In genomic region chr2:194323740-194324139, GRCh38 we compare ENCODE assay signal across 40 cellular contexts.
"Had no signal": no experiment of that assay in that cellular context is flagged by ENCODE, and none has a peak within 500 bp of the region (broad histone marks: within the 10 kb centered on the region; RNA-seq: fewer than 3 reads in every experiment).

No MANE protein-coding gene starts in this region.

- H3K9me3 Mint-ChIP-seq: activated naive CD4-positive, alpha-beta T cell treated with anti-CD3 and anti-CD28 coated beads for 36 hours; activated naive CD4-positive, alpha-beta T cell treated with anti-CD3 and anti-CD28 coated beads, Interleukin-2, amount 10 ng/mL, durations not matched to agents 7 days and 5 days; activated naive CD4-positive, alpha-beta T cell treated with anti-CD3 and anti-CD28 coated beads, Interleukin-2, amount 50 U/mL, for 24 hours; activated naive CD4-positive, alpha-beta T cell treated with anti-CD3 and anti-CD28 coated beads, Interleukin-2, amount 50 U/mL, for 72 hours; activated naive CD8-positive, alpha-beta T cell treated with anti-CD3 and anti-CD28 coated beads for 36 hours; activated naive CD8-positive, alpha-beta T cell treated with anti-CD3 and anti-CD28 coated beads, Interleukin-2, amount 10 ng/mL, durations not matched to agents 7 days and 5 days; activated naive CD8-positive, alpha-beta T cell treated with anti-CD3 and anti-CD28 coated beads, Interleukin-2, amount 50 U/mL, for 24 hours; activated T-cell treated with anti-CD3 and anti-CD28 coated beads, Interleukin-2, amount 50 U/mL, for 24 hours; activated T-cell treated with anti-CD3 and anti-CD28 coated beads, Interleukin-2, amount 50 U/mL, for 4 hours; activated T-cell treated with anti-CD3 and anti-CD28 coated beads, Interleukin-2, amount 50 U/mL, for 72 hours; activated T-helper 1 cell treated with anti-CD3 and anti-CD28 coated beads, Interleukin-12 subunit alpha, Interleukin-12 subunit beta, Interleukin-2, Interleukin-4 antibody, amounts not matched to agents 30 ng/mL and 10 ng/mL and 1 ng/mL, durations not matched to agents 14 hours and 24 hours and 36 hours; activated T-helper 17 cell treated with anti-CD3 and anti-CD28 coated beads, Interleukin-2, amount 50 U/mL, for 72 hours; activated T-helper 2 cell treated with anti-CD3 and anti-CD28 coated beads, Interferon-gamma antibody, Interleukin-2, Interleukin-4, amounts not matched to agents 10 μg/mL and 5 μg/mL and 100 μg/mL, durations not matched to agents 14 hours and 24 hours and 36 hours; central memory CD8-positive, alpha-beta T cell had no signal

- FAIRE-seq: astrocyte, bronchial epithelial cell had no signal

- H3K4me3 ChIP-seq: adrenal gland, ascending aorta, body of pancreas, breast epithelium, cardiac muscle cell had no signal

- H3K36me3 ChIP-seq: adrenal gland, ascending aorta, brain microvascular endothelial cell, breast epithelium, cardiac muscle cell had no signal

- H3K9me3 ChIP-seq: adrenal gland, ascending aorta, body of pancreas, breast epithelium had no signal

- H3K4me1 Mint-ChIP-seq: activated naive CD4-positive, alpha-beta T cell treated with anti-CD3 and anti-CD28 coated beads, Interleukin-2, amount 10 ng/mL, durations not matched to agents 7 days and 5 days; activated naive CD4-positive, alpha-beta T cell treated with anti-CD3 and anti-CD28 coated beads, Interleukin-2, amount 50 U/mL, for 24 hours; activated naive CD8-positive, alpha-beta T cell treated with anti-CD3 and anti-CD28 coated beads for 36 hours; activated naive CD8-positive, alpha-beta T cell treated with anti-CD3 and anti-CD28 coated beads, Interleukin-2, amount 10 ng/mL, durations not matched to agents 7 days and 5 days; activated naive CD8-positive, alpha-beta T cell treated with anti-CD3 and anti-CD28 coated beads, Interleukin-2, amount 50 U/mL, for 24 hours; activated T-helper 17 cell treated with anti-CD3 and anti-CD28 coated beads, Interleukin-2, amount 50 U/mL, for 72 hours; brain; central memory CD8-positive, alpha-beta T cell had no signal

- H3K27ac Mint-ChIP-seq: activated naive CD4-positive, alpha-beta T cell treated with anti-CD3 and anti-CD28 coated beads for 36 hours; activated naive CD4-positive, alpha-beta T cell treated with anti-CD3 and anti-CD28 coated beads, Interleukin-2, amount 10 ng/mL, durations not matched to agents 7 days and 5 days; activated naive CD4-positive, alpha-beta T cell treated with anti-CD3 and anti-CD28 coated beads, Interleukin-2, amount 50 U/mL, for 24 hours; activated naive CD4-positive, alpha-beta T cell treated with anti-CD3 and anti-CD28 coated beads, Interleukin-2, amount 50 U/mL, for 72 hours; activated naive CD8-positive, alpha-beta T cell; activated naive CD8-positive, alpha-beta T cell treated with anti-CD3 and anti-CD28 coated beads for 36 hours; activated naive CD8-positive, alpha-beta T cell treated with anti-CD3 and anti-CD28 coated beads, Interleukin-2, amount 10 ng/mL, durations not matched to agents 7 days and 5 days; activated naive CD8-positive, alpha-beta T cell treated with anti-CD3 and anti-CD28 coated beads, Interleukin-2, amount 50 U/mL, for 24 hours; activated T-cell treated with anti-CD3 and anti-CD28 coated beads, Interleukin-2, amount 50 U/mL, for 24 hours; activated T-cell treated with anti-CD3 and anti-CD28 coated beads, Interleukin-2, amount 50 U/mL, for 72 hours; activated T-helper 1 cell treated with anti-CD3 and anti-CD28 coated beads, Interleukin-12 subunit alpha, Interleukin-12 subunit beta, Interleukin-2, Interleukin-4 antibody, amounts not matched to agents 30 ng/mL and 10 ng/mL and 1 ng/mL, durations not matched to agents 14 hours and 24 hours and 36 hours; activated T-helper 17 cell treated with anti-CD3 and anti-CD28 coated beads, Interleukin-2, amount 50 U/mL, for 72 hours; activated T-helper 2 cell treated with anti-CD3 and anti-CD28 coated beads, Interferon-gamma antibody, Interleukin-2, Interleukin-4, amounts not matched to agents 10 μg/mL and 5 μg/mL and 100 μg/mL, durations not matched to agents 14 hours and 24 hours and 36 hours; brain had no signal

- H3K4me3 Mint-ChIP-seq: activated naive CD4-positive, alpha-beta T cell treated with anti-CD3 and anti-CD28 coated beads for 36 hours; activated naive CD4-positive, alpha-beta T cell treated with anti-CD3 and anti-CD28 coated beads, Interleukin-2, amount 10 ng/mL, durations not matched to agents 7 days and 5 days; activated naive CD4-positive, alpha-beta T cell treated with anti-CD3 and anti-CD28 coated beads, Interleukin-2, amount 50 U/mL, for 24 hours; activated naive CD8-positive, alpha-beta T cell; activated naive CD8-positive, alpha-beta T cell treated with anti-CD3 and anti-CD28 coated beads for 36 hours; activated naive CD8-positive, alpha-beta T cell treated with anti-CD3 and anti-CD28 coated beads, Interleukin-2, amount 10 ng/mL, durations not matched to agents 7 days and 5 days; activated naive CD8-positive, alpha-beta T cell treated with anti-CD3 and anti-CD28 coated beads, Interleukin-2, amount 50 U/mL, for 24 hours; activated T-cell treated with anti-CD3 and anti-CD28 coated beads, Interleukin-2, amount 50 U/mL, for 24 hours; activated T-cell treated with anti-CD3 and anti-CD28 coated beads, Interleukin-2, amount 50 U/mL, for 4 hours; activated T-cell treated with anti-CD3 and anti-CD28 coated beads, Interleukin-2, amount 50 U/mL, for 72 hours; activated T-helper 1 cell treated with anti-CD3 and anti-CD28 coated beads, Interleukin-12 subunit alpha, Interleukin-12 subunit beta, Interleukin-2, Interleukin-4 antibody, amounts not matched to agents 30 ng/mL and 10 ng/mL and 1 ng/mL, durations not matched to agents 14 hours and 24 hours and 36 hours; activated T-helper 17 cell treated with anti-CD3 and anti-CD28 coated beads, Interleukin-2, amount 50 U/mL, for 72 hours; brain; central memory CD8-positive, alpha-beta T cell had no signal

- ATAC-seq: activated naive CD4-positive, alpha-beta T cell treated with anti-CD3 and anti-CD28 coated beads, Interleukin-2, amount 50 U/mL, for 72 hours; activated naive CD8-positive, alpha-beta T cell treated with anti-CD3 and anti-CD28 coated beads, Interleukin-2, amount 50 U/mL, for 24 hours; activated T-cell treated with anti-CD3 and anti-CD28 coated beads, Interleukin-2, amount 50 U/mL, for 4 hours; activated T-cell treated with anti-CD3 and anti-CD28 coated beads, Interleukin-2, amount 50 U/mL, for 72 hours; activated T-helper 17 cell treated with anti-CD3 and anti-CD28 coated beads, Interleukin-2, amount 50 U/mL, for 72 hours; body of pancreas had no signal

- H3K27me3 Mint-ChIP-seq: activated naive CD4-positive, alpha-beta T cell treated with anti-CD3 and anti-CD28 coated beads, Interleukin-2, amount 10 ng/mL, durations not matched to agents 7 days and 5 days; activated naive CD4-positive, alpha-beta T cell treated with anti-CD3 and anti-CD28 coated beads, Interleukin-2, amount 50 U/mL, for 24 hours; activated naive CD8-positive, alpha-beta T cell; activated naive CD8-positive, alpha-beta T cell treated with anti-CD3 and anti-CD28 coated beads for 36 hours; activated naive CD8-positive, alpha-beta T cell treated with anti-CD3 and anti-CD28 coated beads, Interleukin-2, amount 10 ng/mL, durations not matched to agents 7 days and 5 days; activated naive CD8-positive, alpha-beta T cell treated with anti-CD3 and anti-CD28 coated beads, Interleukin-2, amount 50 U/mL, for 24 hours; activated T-cell treated with anti-CD3 and anti-CD28 coated beads, Interleukin-2, amount 50 U/mL, for 24 hours; activated T-helper 17 cell treated with anti-CD3 and anti-CD28 coated beads, Interleukin-2, amount 50 U/mL, for 72 hours; central memory CD8-positive, alpha-beta T cell had no signal

- H3K27ac ChIP-seq: adrenal gland, ascending aorta, body of pancreas, brain microvascular endothelial cell, breast epithelium, cardiac muscle cell had no signal

- H3K36me3 Mint-ChIP-seq: activated naive CD4-positive, alpha-beta T cell treated with anti-CD3 and anti-CD28 coated beads, Interleukin-2, amount 10 ng/mL, durations not matched to agents 7 days and 5 days; activated naive CD4-positive, alpha-beta T cell treated with anti-CD3 and anti-CD28 coated beads, Interleukin-2, amount 50 U/mL, for 24 hours; activated naive CD4-positive, alpha-beta T cell treated with anti-CD3 and anti-CD28 coated beads, Interleukin-2, amount 50 U/mL, for 72 hours; activated naive CD8-positive, alpha-beta T cell; activated naive CD8-positive, alpha-beta T cell treated with anti-CD3 and anti-CD28 coated beads for 36 hours; activated naive CD8-positive, alpha-beta T cell treated with anti-CD3 and anti-CD28 coated beads, Interleukin-2, amount 10 ng/mL, durations not matched to agents 7 days and 5 days; brain had no signal

- H3K4me1 ChIP-seq: adrenal gland, ascending aorta, body of pancreas, breast epithelium had no signal

- H3K27me3 ChIP-seq: adrenal gland, ascending aorta, body of pancreas, brain microvascular endothelial cell, breast epithelium, cardiac muscle cell had no signal

- DNase-seq: activated effector memory CD4-positive, alpha-beta T cell treated with anti-CD3 and anti-CD28 coated beads, Interleukin-2, amount 50 U/mL, for 16 hours; activated effector memory CD4-positive, alpha-beta T cell treated with Interleukin-2 at 50 U/mL for 16 hours; activated gamma-delta T cell; activated gamma-delta T cell treated with Interleukin-2 at 50 U/mL for 16 hours; activated naive CD4-positive, alpha-beta T cell; activated naive CD4-positive, alpha-beta T cell treated with anti-CD3 and anti-CD28 coated beads for 36 hours; activated naive CD4-positive, alpha-beta T cell treated with anti-CD3 and anti-CD28 coated beads, Interleukin-2, amount 10 ng/mL, durations not matched to agents 7 days and 5 days; activated naive CD4-positive, alpha-beta T cell treated with anti-CD3 and anti-CD28 coated beads, Interleukin-2, amount 50 U/mL, for 16 hours; activated naive CD4-positive, alpha-beta T cell treated with Interleukin-2 at 50 U/mL for 16 hours; activated naive CD8-positive, alpha-beta T cell treated with anti-CD3 and anti-CD28 coated beads for 36 hours; activated naive CD8-positive, alpha-beta T cell treated with anti-CD3 and anti-CD28 coated beads, Interleukin-2, amount 10 ng/mL, durations not matched to agents 7 days and 5 days; activated naive CD8-positive, alpha-beta T cell treated with anti-CD3 and anti-CD28 coated beads, Interleukin-2, amount 50 U/mL, for 24 hours; activated T-cell treated with anti-CD3 and anti-CD28 coated beads, Interleukin-2, amount 50 U/mL, for 1 hour; activated T-cell treated with anti-CD3 and anti-CD28 coated beads, Interleukin-2, amount 50 U/mL, for 24 hours; activated T-cell treated with anti-CD3 and anti-CD28 coated beads, Interleukin-2, amount 50 U/mL, for 4 hours; activated T-cell treated with anti-CD3 and anti-CD28 coated beads, Interleukin-2, amount 50 U/mL, for 48 hours; activated T-cell treated with anti-CD3 and anti-CD28 coated beads, Interleukin-2, amount 50 U/mL, for 72 hours; adrenal gland; amniotic stem cell; amygdala; anterior cingulate cortex; aorta; body of pancreas; brain microvascular endothelial cell; caudate nucleus; central memory CD4-positive, alpha-beta T cell; cerebellar nuclear complex had no signal
